In the genomic region with DNA sequence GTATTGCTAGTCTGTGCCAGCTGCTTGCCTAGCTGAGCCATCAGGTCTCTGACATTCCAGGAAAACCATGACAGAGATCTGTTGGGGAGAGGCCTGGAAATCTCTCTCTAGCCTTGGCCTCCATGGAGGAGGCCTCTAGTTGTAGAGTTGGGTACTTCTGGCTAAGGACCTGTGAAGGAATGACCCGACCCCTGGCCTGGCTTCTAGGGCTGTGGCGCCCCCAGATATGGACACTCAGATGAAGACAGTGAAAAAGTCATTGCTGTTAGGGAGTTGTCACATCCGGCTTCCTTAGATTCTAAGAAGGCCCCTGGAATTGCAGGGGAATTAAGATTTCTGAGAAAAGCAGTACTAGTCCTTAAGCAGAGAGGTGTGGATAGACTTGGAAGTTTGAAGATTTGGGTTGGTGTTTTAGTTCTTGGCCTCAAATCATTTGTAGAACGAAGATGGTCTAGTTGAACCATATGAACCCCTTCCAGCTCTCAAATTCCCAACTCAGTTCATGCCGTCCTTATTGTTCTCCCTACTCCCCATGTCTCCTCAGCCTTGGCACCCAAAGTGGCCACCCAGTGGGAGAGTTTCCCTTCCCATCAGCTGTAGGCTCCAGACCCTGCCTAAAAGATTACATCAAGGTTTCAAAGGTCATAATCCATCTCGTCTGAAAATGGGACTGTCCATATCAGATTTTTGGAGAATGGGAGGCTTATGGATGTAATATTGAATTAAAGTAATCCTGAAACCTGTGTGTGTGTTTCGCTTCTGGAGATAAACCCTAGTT, we compare ENCODE assay signal across 1 cellular context.
TF ChIP-seq lines count a peak whose summit lies in the region.

No MANE protein-coding gene starts in this region.

TF ChIP-seq in K562, 482 proteins besides CTCF, POLR2A, EP300 and RAD21 (continued from another document):
- TF ChIP-seq, protein P1, sequence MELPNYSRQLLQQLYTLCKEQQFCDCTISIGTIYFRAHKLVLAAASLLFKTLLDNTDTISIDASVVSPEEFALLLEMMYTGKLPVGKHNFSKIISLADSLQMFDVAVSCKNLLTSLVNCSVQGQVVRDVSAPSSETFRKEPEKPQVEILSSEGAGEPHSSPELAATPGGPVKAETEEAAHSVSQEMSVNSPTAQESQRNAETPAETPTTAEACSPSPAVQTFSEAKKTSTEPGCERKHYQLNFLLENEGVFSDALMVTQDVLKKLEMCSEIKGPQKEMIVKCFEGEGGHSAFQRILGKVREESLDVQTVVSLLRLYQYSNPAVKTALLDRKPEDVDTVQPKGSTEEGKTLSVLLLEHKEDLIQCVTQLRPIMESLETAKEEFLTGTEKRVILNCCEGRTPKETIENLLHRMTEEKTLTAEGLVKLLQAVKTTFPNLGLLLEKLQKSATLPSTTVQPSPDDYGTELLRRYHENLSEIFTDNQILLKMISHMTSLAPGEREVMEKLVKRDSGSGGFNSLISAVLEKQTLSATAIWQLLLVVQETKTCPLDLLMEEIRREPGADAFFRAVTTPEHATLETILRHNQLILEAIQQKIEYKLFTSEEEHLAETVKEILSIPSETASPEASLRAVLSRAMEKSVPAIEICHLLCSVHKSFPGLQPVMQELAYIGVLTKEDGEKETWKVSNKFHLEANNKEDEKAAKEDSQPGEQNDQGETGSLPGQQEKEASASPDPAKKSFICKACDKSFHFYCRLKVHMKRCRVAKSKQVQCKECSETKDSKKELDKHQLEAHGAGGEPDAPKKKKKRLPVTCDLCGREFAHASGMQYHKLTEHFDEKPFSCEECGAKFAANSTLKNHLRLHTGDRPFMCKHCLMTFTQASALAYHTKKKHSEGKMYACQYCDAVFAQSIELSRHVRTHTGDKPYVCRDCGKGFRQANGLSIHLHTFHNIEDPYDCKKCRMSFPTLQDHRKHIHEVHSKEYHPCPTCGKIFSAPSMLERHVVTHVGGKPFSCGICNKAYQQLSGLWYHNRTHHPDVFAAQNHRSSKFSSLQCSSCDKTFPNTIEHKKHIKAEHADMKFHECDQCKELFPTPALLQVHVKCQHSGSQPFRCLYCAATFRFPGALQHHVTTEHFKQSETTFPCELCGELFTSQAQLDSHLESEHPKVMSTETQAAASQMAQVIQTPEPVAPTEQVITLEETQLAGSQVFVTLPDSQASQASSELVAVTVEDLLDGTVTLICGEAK (IDR thresholded peaks at IDR 0.05) = no peak
- TF ChIP-seq, protein P1 (CRISPR knock-in tag; IDR thresholded peaks at IDR 0.05) = no peak
- TF ChIP-seq, protein P2, sequence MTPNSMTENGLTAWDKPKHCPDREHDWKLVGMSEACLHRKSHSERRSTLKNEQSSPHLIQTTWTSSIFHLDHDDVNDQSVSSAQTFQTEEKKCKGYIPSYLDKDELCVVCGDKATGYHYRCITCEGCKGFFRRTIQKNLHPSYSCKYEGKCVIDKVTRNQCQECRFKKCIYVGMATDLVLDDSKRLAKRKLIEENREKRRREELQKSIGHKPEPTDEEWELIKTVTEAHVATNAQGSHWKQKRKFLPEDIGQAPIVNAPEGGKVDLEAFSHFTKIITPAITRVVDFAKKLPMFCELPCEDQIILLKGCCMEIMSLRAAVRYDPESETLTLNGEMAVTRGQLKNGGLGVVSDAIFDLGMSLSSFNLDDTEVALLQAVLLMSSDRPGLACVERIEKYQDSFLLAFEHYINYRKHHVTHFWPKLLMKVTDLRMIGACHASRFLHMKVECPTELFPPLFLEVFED (CRISPR knock-in tag; conservative IDR thresholded peaks at IDR 0.05) = 0 out of 2 replicates have a peak, but pooled peaks have one; percentile 39
- peak; percentile 55; the same call in 1 of the 2 replicates for TF ChIP-seq ETV1 (tag; conservative IDR thresholded peaks at IDR 0.05; ENCODE audit: low read depth)
- TF ChIP-seq, protein P3, sequence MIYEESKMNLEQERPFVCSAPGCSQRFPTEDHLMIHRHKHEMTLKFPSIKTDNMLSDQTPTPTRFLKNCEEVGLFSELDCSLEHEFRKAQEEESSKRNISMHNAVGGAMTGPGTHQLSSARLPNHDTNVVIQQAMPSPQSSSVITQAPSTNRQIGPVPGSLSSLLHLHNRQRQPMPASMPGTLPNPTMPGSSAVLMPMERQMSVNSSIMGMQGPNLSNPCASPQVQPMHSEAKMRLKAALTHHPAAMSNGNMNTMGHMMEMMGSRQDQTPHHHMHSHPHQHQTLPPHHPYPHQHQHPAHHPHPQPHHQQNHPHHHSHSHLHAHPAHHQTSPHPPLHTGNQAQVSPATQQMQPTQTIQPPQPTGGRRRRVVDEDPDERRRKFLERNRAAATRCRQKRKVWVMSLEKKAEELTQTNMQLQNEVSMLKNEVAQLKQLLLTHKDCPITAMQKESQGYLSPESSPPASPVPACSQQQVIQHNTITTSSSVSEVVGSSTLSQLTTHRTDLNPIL (CRISPR knock-in tag; IDR thresholded peaks at IDR 0.05) = peak; percentile 21; the same call in 1 of the 2 replicates
- peak; percentile 2 for TF ChIP-seq MEIS2 (IDR thresholded peaks at IDR 0.05; ENCODE audit: partially characterized antibody)
